ENCODE assay signal across 20 cellular contexts in the genomic region with DNA sequence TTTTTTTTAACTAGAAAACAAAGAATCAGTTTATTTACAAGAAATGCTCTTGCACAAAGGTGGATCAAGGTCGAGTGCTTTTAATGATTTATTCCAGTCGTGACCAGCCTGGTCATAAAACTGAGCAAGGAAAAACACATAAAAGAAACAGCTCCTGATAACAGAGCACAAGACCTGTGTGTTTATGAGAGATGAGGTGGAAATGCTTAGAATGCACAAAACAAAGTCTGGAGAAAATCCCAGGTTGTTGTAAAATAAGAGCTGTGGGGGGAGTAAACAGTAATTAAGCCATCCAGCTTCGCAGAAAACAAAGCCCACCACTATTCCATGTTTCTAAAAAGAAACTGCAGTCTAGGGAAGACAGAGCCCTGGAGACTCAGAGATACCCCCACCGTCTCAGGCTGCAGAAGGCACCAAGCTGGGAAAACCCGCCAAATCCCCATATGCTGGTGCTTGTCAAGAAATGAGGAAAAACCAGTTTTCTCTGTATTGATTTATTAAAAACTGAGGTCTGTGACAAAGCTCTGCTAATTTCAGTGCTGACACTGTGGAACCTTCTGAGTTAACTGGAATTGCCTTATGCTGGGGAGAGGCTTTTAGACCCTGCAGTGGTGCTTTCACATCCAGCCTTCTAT.
DNase-seq lines count a peak whose midpoint lies in the region; ATAC-seq lines count a peak whose summit lies in the region.
"Had no signal": no experiment of that assay in that cellular context is flagged by ENCODE, and none has a peak within 500 bp of the region (broad histone marks: within the 10 kb centered on the region; RNA-seq: fewer than 3 reads in every experiment).

No MANE protein-coding gene starts in this region.

- POLR2A ChIA-PET in CD8-positive, alpha-beta memory T cell (lab: Charles Lee) = no interaction called here

- peak overlapping the region in 3 of 8 donors; percentile 56 to 83 (median 80) for H3K27ac Mint-ChIP-seq in CD8-positive, alpha-beta memory T cell
- peak overlapping the region; percentile 58 to 68 for H3K27ac Mint-ChIP-seq in effector memory CD8-positive, alpha-beta T cell
- H3K27ac Mint-ChIP-seq in natural killer cell treated with Interleukin-12 subunit alpha and Interleukin-12 subunit beta and Interleukin-15 and Interleukin-18, amount 100 ng/mL, for 72 hours = no peak overlapping the region
- H3K27ac Mint-ChIP-seq in activated naive CD4-positive, alpha-beta T cell treated with anti-CD3 and anti-CD28 coated beads, Interleukin-2, amount 50 U/mL, for 72 hours = peak overlapping the region in 1 of 2 donors; percentile 72

- no peak for DNase-seq in CD8-positive, alpha-beta memory T cell
- DNase-seq in HuH-7 (ENCODE audit: low spot score) = peak; percentile 45
- no peak for DNase-seq in effector memory CD8-positive, alpha-beta T cell
- no peak for DNase-seq in natural killer cell treated with Interleukin-12 subunit alpha and Interleukin-12 subunit beta and Interleukin-15 and Interleukin-18, amount 100 ng/mL, for 72 hours (ENCODE audit: low spot score)
- no peak for DNase-seq in activated naive CD4-positive, alpha-beta T cell treated with anti-CD3 and anti-CD28 coated beads, Interleukin-2, amount 50 U/mL, for 72 hours (ENCODE audit: low spot score in 2 of 2)
- DNase-seq in stimulated activated CD4-positive, alpha-beta T cell treated with anti-CD3 and anti-CD28 coated beads, Interleukin-2, amount 100 ng/mL, for 48 hours = no peak
- no peak for DNase-seq in activated CD4-positive, alpha-beta T cell treated with anti-CD3 and anti-CD28 coated beads, Interleukin-2, amount 50 U/mL, for 48 hours
- DNase-seq: activated CD4-positive, CD25-positive, alpha-beta regulatory T cell treated with anti-CD3 and anti-CD28 coated beads, Interleukin-2, amount 50 U/mL, for 72 hours; activated gamma-delta T cell; anterior cingulate cortex; HCEC 1CT; midbrain; NCI-H2171; NCI-H748 treated with DMSO at 0.1 percent for 48 hours; PC-9; stimulated activated naive CD4-positive, alpha-beta T cell treated with Interleukin-2 at 50 U/mL for 16 hours had no signal

- H3K4me1 ChIP-seq in CD8-positive, alpha-beta memory T cell (ENCODE audit: insufficient read depth, low read length) = peaks cover 21% of the 10 kb centered on the region
- H3K4me1 ChIP-seq: SJSA1, upper lobe of left lung had no signal

- no peaks in the 10 kb centered on the region for H3K36me3 ChIP-seq in CD8-positive, alpha-beta memory T cell (ENCODE audit: insufficient read depth, low read length)
- H3K36me3 ChIP-seq: SJSA1, upper lobe of left lung had no signal

- H3K4me1 Mint-ChIP-seq in CD8-positive, alpha-beta memory T cell = peaks cover 25 to 36% (median 28%) of the 10 kb centered on the region in 3 donors
- peaks cover 19 to 28% of the 10 kb centered on the region in 2 donors for H3K4me1 Mint-ChIP-seq in effector memory CD8-positive, alpha-beta T cell (ENCODE audit: low read depth in 2 of 2)
- H3K4me1 Mint-ChIP-seq in natural killer cell treated with Interleukin-12 subunit alpha and Interleukin-12 subunit beta and Interleukin-15 and Interleukin-18, amount 100 ng/mL, for 72 hours (ENCODE audit: low read depth in 2 of 2) = peaks cover 20 to 25% of the 10 kb centered on the region in 2 donors

- peak overlapping the region in 6 of 7 donors; percentile 69 to 88 (median 80) for H3K4me3 Mint-ChIP-seq in CD8-positive, alpha-beta memory T cell
- H3K4me3 Mint-ChIP-seq in effector memory CD8-positive, alpha-beta T cell = peak overlapping the region; percentile 60 to 73
- H3K4me3 Mint-ChIP-seq in natural killer cell treated with Interleukin-12 subunit alpha and Interleukin-12 subunit beta and Interleukin-15 and Interleukin-18, amount 100 ng/mL, for 72 hours = peak overlapping the region; percentile 75

- no peaks in the 10 kb centered on the region for H3K27me3 ChIP-seq in CD8-positive, alpha-beta memory T cell (ENCODE audit: insufficient read depth, low read length, poor library complexity, severe bottlenecking)
- H3K27me3 ChIP-seq: upper lobe of left lung had no signal

- no peak overlapping the region for H3K4me3 ChIP-seq in CD8-positive, alpha-beta memory T cell (ENCODE audit: low read length)
- H3K4me3 ChIP-seq: PC-9, SJSA1, upper lobe of left lung had no signal

- CTCF ChIA-PET in CD8-positive, alpha-beta memory T cell (lab: Charles Lee) = interaction anchor here (1.5 kb wide), 1 partner anchor 136 kb away, joined by 3 read pairs; no protein-coding TSS in a partner anchor

- ATAC-seq in effector memory CD8-positive, alpha-beta T cell (replicated peaks) = no peak
- ATAC-seq in natural killer cell treated with Interleukin-12 subunit alpha and Interleukin-12 subunit beta and Interleukin-15 and Interleukin-18, amount 100 ng/mL, for 72 hours = no peak
- ATAC-seq in activated naive CD4-positive, alpha-beta T cell treated with anti-CD3 and anti-CD28 coated beads, Interleukin-2, amount 50 U/mL, for 72 hours = no peak
- ATAC-seq in HG03521 (IDR thresholded peaks at IDR 0.05; ENCODE audit: unreplicated experiment) = no peak

- H3K9me3 Mint-ChIP-seq in CD8-positive, alpha-beta memory T cell = no peaks in the 10 kb centered on the region
- H3K9me3 Mint-ChIP-seq in effector memory CD8-positive, alpha-beta T cell = no peaks in the 10 kb centered on the region
- H3K9me3 Mint-ChIP-seq in natural killer cell treated with Interleukin-12 subunit alpha and Interleukin-12 subunit beta and Interleukin-15 and Interleukin-18, amount 100 ng/mL, for 72 hours = no peaks in the 10 kb centered on the region
- H3K9me3 Mint-ChIP-seq in activated naive CD4-positive, alpha-beta T cell treated with anti-CD3 and anti-CD28 coated beads, Interleukin-2, amount 50 U/mL, for 72 hours = no peaks in the 10 kb centered on the region

- H3K27ac ChIP-seq in CD8-positive, alpha-beta memory T cell (ENCODE audit: low read depth, low read length) = no peak overlapping the region
- H3K27ac ChIP-seq: PC-9, SJSA1, upper lobe of left lung had no signal

- H3K27me3 Mint-ChIP-seq in CD8-positive, alpha-beta memory T cell = peaks cover 0 to 2% of the 10 kb centered on the region in 2 donors
- peaks cover 0 to 12% of the 10 kb centered on the region in 2 donors for H3K27me3 Mint-ChIP-seq in effector memory CD8-positive, alpha-beta T cell
- H3K27me3 Mint-ChIP-seq in natural killer cell treated with Interleukin-12 subunit alpha and Interleukin-12 subunit beta and Interleukin-15 and Interleukin-18, amount 100 ng/mL, for 72 hours = peaks cover 16 to 26% of the 10 kb centered on the region in 2 donors

- no peaks in the 10 kb centered on the region for H3K9me3 ChIP-seq in CD8-positive, alpha-beta memory T cell (ENCODE audit: low read length)
- H3K9me3 ChIP-seq: SJSA1, upper lobe of left lung had no signal

- H3K36me3 Mint-ChIP-seq in CD8-positive, alpha-beta memory T cell = peaks cover 0 to 7% (median 4%) of the 10 kb centered on the region in 3 donors
- H3K36me3 Mint-ChIP-seq in effector memory CD8-positive, alpha-beta T cell (ENCODE audit: insufficient read depth) = no peaks in the 10 kb centered on the region
- no peaks in the 10 kb centered on the region for H3K36me3 Mint-ChIP-seq in natural killer cell treated with Interleukin-12 subunit alpha and Interleukin-12 subunit beta and Interleukin-15 and Interleukin-18, amount 100 ng/mL, for 72 hours
- peaks cover 0 to 11% of the 10 kb centered on the region in 2 donors for H3K36me3 Mint-ChIP-seq in activated naive CD4-positive, alpha-beta T cell treated with anti-CD3 and anti-CD28 coated beads, Interleukin-2, amount 50 U/mL, for 72 hours
- H3K36me3 Mint-ChIP-seq: CD8-positive, alpha-beta T cell had no signal

Comparison
In these comparisons a context has a peak if more than half of its experiments do, and no peak if none do; other contexts are left out.
1. H3K27ac Mint-ChIP-seq: peak in effector memory CD8-positive, alpha-beta T cell (2 of 2); none in natural killer cell treated with Interleukin-12 subunit alpha and Interleukin-12 subunit beta and Interleukin-15 and Interleukin-18, amount 100 ng/mL, for 72 hours (0 of 2).
2. Peak in every context shown above with its lines, with median percentiles within 50 percentile points of each other: H3K4me3 Mint-ChIP-seq.